Comparison of ENCODE assay signal across 16 cellular contexts in the genomic region with DNA sequence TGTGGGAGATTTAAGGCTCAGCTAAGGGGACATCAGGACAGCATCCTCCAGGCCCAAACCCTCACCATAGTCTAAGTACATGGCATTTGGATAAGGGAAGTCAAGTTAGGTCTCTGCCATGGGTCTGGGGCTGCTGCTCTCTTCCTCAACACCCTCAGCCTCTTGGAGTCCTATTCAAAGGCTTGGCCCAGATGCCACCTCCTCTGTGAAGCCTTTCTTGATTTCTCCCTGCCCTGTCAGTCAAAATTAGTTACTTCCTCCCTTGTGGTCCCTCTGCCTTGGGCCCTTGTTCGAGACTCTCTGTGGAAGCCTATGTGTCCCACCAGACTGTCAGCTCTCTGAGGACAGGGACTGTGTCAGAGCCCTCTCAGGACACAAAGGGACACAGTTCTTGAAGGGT.
"Had no signal": no experiment of that assay in that cellular context is flagged by ENCODE, and none has a peak within 500 bp of the region (broad histone marks: within the 10 kb centered on the region; RNA-seq: fewer than 3 reads in every experiment).

No MANE protein-coding gene starts in this region.

- FAIRE-seq: astrocyte, small intestine had no signal

- H3K36me3 ChIP-seq: heart left ventricle, SJSA1, suprapubic skin had no signal

- ATAC-seq: activated CD4-positive, CD25-positive, alpha-beta regulatory T cell treated with anti-CD3 and anti-CD28 coated beads, Interleukin-2, amount 50 U/mL, for 24 hours; activated T-helper 17 cell treated with anti-CD3 and anti-CD28 coated beads, Interleukin-2, amount 50 U/mL, for 72 hours; effector memory CD8-positive, alpha-beta T cell; heart left ventricle had no signal

- H3K4me1 ChIP-seq: SJSA1 had no signal

- H3K27ac ChIP-seq: epithelial cell of prostate, SJSA1, suprapubic skin had no signal

- H3K27me3 ChIP-seq: heart left ventricle, SJSA1, suprapubic skin had no signal

- H3K9me3 ChIP-seq: heart left ventricle, SJSA1, suprapubic skin had no signal

- H3K4me3 ChIP-seq: heart left ventricle, SJSA1, suprapubic skin had no signal

- DNase-seq: activated CD4-positive, alpha-beta T cell treated with anti-CD3 and anti-CD28 coated beads, Interleukin-2, amount 50 U/mL, for 1 hour; activated naive CD4-positive, alpha-beta T cell treated with Interleukin-2 at 50 U/mL for 16 hours; cortex of kidney; effector memory CD8-positive, alpha-beta T cell; immature natural killer cell; mesenchymal stem cell; stimulated activated CD4-positive, alpha-beta T cell treated with anti-CD3 and anti-CD28 coated beads, Interleukin-4, amount 100 ng/mL, for 4 hours; trophoblast cell had no signal
